1 cellular context compared by ENCODE assay signal in the genomic region with DNA sequence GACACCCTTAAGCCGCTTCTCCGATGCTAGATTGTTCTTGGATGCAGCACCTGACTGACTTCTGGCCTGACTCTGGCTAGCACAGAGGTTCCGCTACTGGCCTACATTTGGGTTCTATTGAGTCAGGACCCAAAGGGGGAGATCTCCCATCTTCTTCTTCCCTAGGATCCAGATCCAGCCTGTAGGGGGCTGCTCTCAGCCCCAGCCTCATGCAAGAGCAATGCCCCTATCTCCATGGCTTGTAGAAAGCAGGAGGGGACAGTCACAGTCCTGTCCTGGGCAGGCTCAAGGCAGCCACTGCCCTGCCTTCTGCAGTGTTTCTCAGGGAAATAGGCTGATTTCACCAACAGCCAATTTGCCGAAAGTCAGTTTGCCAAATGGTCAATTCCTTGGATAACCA.
TF ChIP-seq lines count a peak whose summit lies in the region.

No MANE protein-coding gene starts in this region.

TF ChIP-seq in GM23338, 12 proteins besides CTCF, POLR2A, EP300 and RAD21:
- TF ChIP-seq POLR2AphosphoS5 (IDR thresholded peaks at IDR 0.05; ENCODE audit: low read depth) (no peak), NANOG (IDR thresholded peaks at IDR 0.05; ENCODE audit: borderline replicate concordance) (no peak), CREB1 (CRISPR knock-in tag; IDR thresholded peaks at IDR 0.05; ENCODE audit: low read depth) (no peak), ZNF331 (CRISPR knock-in tag; IDR thresholded peaks at IDR 0.05; ENCODE audit: low read depth) (no peak), JUNB (IDR thresholded peaks at IDR 0.05; ENCODE audit: unreplicated experiment) (no peak), EZH2 (IDR thresholded peaks at IDR 0.05; ENCODE audit: low read depth, unreplicated experiment) (no peak), EZH2phosphoT487 (IDR thresholded peaks at IDR 0.05; ENCODE audit: unreplicated experiment) (no peak), ZNF114 (CRISPR knock-in tag; IDR thresholded peaks at IDR 0.05) (no peak), STAT1 (IDR thresholded peaks at IDR 0.05; ENCODE audit: unreplicated experiment) (no peak)
- TF ChIP-seq, protein P1, sequence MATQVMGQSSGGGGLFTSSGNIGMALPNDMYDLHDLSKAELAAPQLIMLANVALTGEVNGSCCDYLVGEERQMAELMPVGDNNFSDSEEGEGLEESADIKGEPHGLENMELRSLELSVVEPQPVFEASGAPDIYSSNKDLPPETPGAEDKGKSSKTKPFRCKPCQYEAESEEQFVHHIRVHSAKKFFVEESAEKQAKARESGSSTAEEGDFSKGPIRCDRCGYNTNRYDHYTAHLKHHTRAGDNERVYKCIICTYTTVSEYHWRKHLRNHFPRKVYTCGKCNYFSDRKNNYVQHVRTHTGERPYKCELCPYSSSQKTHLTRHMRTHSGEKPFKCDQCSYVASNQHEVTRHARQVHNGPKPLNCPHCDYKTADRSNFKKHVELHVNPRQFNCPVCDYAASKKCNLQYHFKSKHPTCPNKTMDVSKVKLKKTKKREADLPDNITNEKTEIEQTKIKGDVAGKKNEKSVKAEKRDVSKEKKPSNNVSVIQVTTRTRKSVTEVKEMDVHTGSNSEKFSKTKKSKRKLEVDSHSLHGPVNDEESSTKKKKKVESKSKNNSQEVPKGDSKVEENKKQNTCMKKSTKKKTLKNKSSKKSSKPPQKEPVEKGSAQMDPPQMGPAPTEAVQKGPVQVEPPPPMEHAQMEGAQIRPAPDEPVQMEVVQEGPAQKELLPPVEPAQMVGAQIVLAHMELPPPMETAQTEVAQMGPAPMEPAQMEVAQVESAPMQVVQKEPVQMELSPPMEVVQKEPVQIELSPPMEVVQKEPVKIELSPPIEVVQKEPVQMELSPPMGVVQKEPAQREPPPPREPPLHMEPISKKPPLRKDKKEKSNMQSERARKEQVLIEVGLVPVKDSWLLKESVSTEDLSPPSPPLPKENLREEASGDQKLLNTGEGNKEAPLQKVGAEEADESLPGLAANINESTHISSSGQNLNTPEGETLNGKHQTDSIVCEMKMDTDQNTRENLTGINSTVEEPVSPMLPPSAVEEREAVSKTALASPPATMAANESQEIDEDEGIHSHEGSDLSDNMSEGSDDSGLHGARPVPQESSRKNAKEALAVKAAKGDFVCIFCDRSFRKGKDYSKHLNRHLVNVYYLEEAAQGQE (IDR thresholded peaks at IDR 0.05; ENCODE audit: unreplicated experiment): no peak
- TF ChIP-seq, protein P2, sequence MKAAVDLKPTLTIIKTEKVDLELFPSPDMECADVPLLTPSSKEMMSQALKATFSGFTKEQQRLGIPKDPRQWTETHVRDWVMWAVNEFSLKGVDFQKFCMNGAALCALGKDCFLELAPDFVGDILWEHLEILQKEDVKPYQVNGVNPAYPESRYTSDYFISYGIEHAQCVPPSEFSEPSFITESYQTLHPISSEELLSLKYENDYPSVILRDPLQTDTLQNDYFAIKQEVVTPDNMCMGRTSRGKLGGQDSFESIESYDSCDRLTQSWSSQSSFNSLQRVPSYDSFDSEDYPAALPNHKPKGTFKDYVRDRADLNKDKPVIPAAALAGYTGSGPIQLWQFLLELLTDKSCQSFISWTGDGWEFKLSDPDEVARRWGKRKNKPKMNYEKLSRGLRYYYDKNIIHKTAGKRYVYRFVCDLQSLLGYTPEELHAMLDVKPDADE (IDR thresholded peaks at IDR 0.05): no peak
- TF ChIP-seq, protein P3, sequence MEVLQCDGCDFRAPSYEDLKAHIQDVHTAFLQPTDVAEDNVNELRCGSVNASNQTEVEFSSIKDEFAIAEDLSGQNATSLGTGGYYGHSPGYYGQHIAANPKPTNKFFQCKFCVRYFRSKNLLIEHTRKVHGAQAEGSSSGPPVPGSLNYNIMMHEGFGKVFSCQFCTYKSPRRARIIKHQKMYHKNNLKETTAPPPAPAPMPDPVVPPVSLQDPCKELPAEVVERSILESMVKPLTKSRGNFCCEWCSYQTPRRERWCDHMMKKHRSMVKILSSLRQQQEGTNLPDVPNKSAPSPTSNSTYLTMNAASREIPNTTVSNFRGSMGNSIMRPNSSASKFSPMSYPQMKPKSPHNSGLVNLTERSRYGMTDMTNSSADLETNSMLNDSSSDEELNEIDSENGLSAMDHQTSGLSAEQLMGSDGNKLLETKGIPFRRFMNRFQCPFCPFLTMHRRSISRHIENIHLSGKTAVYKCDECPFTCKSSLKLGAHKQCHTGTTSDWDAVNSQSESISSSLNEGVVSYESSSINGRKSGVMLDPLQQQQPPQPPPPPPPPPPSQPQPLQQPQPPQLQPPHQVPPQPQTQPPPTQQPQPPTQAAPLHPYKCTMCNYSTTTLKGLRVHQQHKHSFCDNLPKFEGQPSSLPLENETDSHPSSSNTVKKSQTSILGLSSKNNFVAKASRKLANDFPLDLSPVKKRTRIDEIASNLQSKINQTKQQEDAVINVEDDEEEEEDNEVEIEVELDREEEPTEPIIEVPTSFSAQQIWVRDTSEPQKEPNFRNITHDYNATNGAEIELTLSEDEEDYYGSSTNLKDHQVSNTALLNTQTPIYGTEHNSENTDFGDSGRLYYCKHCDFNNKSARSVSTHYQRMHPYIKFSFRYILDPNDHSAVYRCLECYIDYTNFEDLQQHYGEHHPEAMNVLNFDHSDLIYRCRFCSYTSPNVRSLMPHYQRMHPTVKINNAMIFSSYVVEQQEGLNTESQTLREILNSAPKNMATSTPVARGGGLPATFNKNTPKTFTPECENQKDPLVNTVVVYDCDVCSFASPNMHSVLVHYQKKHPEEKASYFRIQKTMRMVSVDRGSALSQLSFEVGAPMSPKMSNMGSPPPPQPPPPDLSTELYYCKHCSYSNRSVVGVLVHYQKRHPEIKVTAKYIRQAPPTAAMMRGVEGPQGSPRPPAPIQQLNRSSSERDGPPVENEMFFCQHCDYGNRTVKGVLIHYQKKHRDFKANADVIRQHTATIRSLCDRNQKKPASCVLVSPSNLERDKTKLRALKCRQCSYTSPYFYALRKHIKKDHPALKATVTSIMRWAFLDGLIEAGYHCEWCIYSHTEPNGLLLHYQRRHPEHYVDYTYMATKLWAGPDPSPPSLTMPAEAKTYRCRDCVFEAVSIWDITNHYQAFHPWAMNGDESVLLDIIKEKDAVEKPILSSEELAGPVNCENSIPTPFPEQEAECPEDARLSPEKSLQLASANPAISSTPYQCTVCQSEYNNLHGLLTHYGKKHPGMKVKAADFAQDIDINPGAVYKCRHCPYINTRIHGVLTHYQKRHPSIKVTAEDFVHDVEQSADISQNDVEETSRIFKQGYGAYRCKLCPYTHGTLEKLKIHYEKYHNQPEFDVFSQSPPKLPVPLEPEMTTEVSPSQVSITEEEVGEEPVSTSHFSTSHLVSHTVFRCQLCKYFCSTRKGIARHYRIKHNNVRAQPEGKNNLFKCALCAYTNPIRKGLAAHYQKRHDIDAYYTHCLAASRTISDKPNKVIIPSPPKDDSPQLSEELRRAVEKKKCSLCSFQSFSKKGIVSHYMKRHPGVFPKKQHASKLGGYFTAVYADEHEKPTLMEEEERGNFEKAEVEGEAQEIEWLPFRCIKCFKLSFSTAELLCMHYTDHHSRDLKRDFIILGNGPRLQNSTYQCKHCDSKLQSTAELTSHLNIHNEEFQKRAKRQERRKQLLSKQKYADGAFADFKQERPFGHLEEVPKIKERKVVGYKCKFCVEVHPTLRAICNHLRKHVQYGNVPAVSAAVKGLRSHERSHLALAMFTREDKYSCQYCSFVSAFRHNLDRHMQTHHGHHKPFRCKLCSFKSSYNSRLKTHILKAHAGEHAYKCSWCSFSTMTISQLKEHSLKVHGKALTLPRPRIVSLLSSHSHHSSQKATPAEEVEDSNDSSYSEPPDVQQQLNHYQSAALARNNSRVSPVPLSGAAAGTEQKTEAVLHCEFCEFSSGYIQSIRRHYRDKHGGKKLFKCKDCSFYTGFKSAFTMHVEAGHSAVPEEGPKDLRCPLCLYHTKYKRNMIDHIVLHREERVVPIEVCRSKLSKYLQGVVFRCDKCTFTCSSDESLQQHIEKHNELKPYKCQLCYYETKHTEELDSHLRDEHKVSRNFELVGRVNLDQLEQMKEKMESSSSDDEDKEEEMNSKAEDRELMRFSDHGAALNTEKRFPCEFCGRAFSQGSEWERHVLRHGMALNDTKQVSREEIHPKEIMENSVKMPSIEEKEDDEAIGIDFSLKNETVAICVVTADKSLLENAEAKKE (CRISPR knock-in tag; IDR thresholded peaks at IDR 0.05): no peak
